16 cellular contexts compared by ENCODE assay signal in the genomic region with DNA sequence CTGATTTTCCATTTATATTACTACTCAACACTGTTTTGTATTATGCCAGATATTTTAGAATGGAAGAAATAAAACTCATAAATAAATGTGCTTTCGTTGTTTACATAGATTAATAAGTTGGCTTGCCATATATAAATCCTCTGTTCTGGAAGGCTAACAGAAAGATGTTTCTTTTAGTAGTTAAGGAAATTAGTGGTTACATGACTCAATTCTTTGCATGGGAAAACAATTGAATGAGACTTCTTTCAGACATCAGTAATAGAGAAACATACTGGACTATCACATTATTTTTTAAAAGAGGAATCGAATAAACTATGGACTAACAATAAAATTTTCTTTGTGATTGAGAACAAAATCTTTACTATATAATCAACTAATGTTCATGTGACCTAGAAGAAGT.
"Had no signal": no experiment of that assay in that cellular context is flagged by ENCODE, and none has a peak within 500 bp of the region (broad histone marks: within the 10 kb centered on the region; RNA-seq: fewer than 3 reads in every experiment).

No MANE protein-coding gene starts in this region.

- DNase-seq: activated CD4-positive, CD25-positive, alpha-beta regulatory T cell treated with anti-CD3 and anti-CD28 coated beads, Interleukin-2, amount 50 U/mL, for 72 hours; activated naive CD4-positive, alpha-beta T cell treated with anti-CD3 and anti-CD28 coated beads for 36 hours; activated T-cell treated with anti-CD3 and anti-CD28 coated beads for 4 hours; caudate nucleus; colonic mucosa; left ventricle myocardium inferior; mesenchymal stem cell; naive thymus-derived CD8-positive, alpha-beta T cell; stimulated activated CD4-positive, alpha-beta T cell treated with anti-CD3 and anti-CD28 coated beads, Interleukin-2, amount 100 ng/mL, for 48 hours; stimulated activated naive B cell treated with anti-CD40 and anti-IgM and Interleukin-4, amounts not matched to agents 10 μg/mL and 1 μg/mL and 100 μg/mL, for 72 hours; T-cell; T-helper 9 cell; tibial artery; uterus had no signal

- H3K27me3 ChIP-seq: colonic mucosa, neutrophil, tibial artery, uterus had no signal

- FAIRE-seq: keratinocyte had no signal

- ATAC-seq: naive thymus-derived CD8-positive, alpha-beta T cell; stimulated activated naive B cell treated with anti-CD40 and anti-IgM and Interleukin-4, amounts not matched to agents 10 μg/mL and 1 μg/mL and 100 μg/mL, for 72 hours; T-cell had no signal

- H3K27ac ChIP-seq: colonic mucosa, left ventricle myocardium inferior, neutrophil, tibial artery, uterus had no signal

- H3K9me3 ChIP-seq: colonic mucosa, left ventricle myocardium inferior, neutrophil, tibial artery, uterus had no signal

- H3K36me3 ChIP-seq: colonic mucosa, left ventricle myocardium inferior, neutrophil, tibial artery, uterus had no signal

- H3K4me3 ChIP-seq: colonic mucosa, left ventricle myocardium inferior, tibial artery, uterus had no signal

- H3K4me1 ChIP-seq: colonic mucosa, left ventricle myocardium inferior, tibial artery, uterus had no signal
